10 cellular contexts compared by ENCODE assay signal in the genomic region with DNA sequence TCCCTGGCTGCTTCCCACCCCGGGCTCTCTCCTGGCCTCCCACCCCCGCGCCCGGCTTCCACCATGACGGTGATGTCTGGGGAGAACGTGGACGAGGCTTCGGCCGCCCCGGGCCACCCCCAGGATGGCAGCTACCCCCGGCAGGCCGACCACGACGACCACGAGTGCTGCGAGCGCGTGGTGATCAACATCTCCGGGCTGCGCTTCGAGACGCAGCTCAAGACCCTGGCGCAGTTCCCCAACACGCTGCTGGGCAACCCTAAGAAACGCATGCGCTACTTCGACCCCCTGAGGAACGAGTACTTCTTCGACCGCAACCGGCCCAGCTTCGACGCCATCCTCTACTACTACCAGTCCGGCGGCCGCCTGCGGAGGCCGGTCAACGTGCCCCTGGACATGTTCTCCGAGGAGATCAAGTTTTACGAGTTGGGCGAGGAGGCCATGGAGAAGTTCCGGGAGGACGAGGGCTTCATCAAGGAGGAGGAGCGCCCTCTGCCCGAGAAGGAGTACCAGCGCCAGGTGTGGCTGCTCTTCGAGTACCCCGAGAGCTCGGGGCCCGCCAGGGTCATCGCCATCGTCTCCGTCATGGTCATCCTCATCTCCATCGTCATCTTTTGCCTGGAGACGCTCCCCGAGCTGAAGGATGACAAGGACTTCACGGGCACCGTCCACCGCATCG. TPM values are rescaled to one million over a fixed set of nuclear protein-coding genes. Genes with fewer than 3 reads are reported as not detected.
DNase-seq lines count a peak whose midpoint lies in the region; ATAC-seq and TF ChIP-seq lines count a peak whose summit lies in the region.
"Had no signal": no experiment of that assay in that cellular context is flagged by ENCODE, and none has a peak within 500 bp of the region (broad histone marks: within the 10 kb centered on the region; RNA-seq: fewer than 3 reads in every experiment).

No MANE protein-coding gene starts in this region.

- H3K4me3 ChIP-seq in astrocyte of the cerebellum (ENCODE audit: low read depth, low read length), result peak overlapping the region; percentile 60

- no peak overlapping the region for H3K27ac Mint-ChIP-seq in CD14-positive monocyte
- H3K27ac Mint-ChIP-seq in nephron progenitor cell, result no peak overlapping the region

- H3K27me3 Mint-ChIP-seq in CD14-positive monocyte (ENCODE audit: low read depth in 3 of 3) (peaks cover 11 to 56% (median 54%) of the 10 kb centered on the region in 3 donors), nephron progenitor cell (ENCODE audit: low read depth, poor library complexity) (no peaks in the 10 kb centered on the region)

- ATAC-seq in GM18868 (IDR thresholded peaks at IDR 0.05; ENCODE audit: unreplicated experiment), result no peak
- ATAC-seq in HG03039 (IDR thresholded peaks at IDR 0.05; ENCODE audit: unreplicated experiment), result no peak
- ATAC-seq in GM21381 (IDR thresholded peaks at IDR 0.05; ENCODE audit: unreplicated experiment), result no peak

- peak; percentile 42 for DNase-seq in CD14-positive monocyte (ENCODE audit: low spot score)
- peak; percentile 69 for DNase-seq in G401 (ENCODE audit: low spot score)
- DNase-seq in astrocyte of the cerebellum (ENCODE audit: low read depth), result no peak
- DNase-seq in nephron progenitor cell, result no peak
- DNase-seq: DND-41, NCI-H1436 treated with DMSO at 0.1 percent for 48 hours had no signal

- TF ChIP-seq CTCF in CD14-positive monocyte (IDR thresholded peaks at IDR 0.05) (no peak), astrocyte of the cerebellum (IDR thresholded peaks at IDR 0.05; ENCODE audit: low read depth, low read length, missing control alignments) (no peak), nephron progenitor cell (IDR thresholded peaks at IDR 0.05) (no peak)

- peak overlapping the region in 1 of 2 donors; percentile 81 for H3K4me3 Mint-ChIP-seq in CD14-positive monocyte
- peak overlapping the region; percentile 75 for H3K4me3 Mint-ChIP-seq in nephron progenitor cell

- intact Hi-C loops in CD14-positive monocyte (cut with micrococcal nuclease), result no loop called here

- H3K36me3 Mint-ChIP-seq in CD14-positive monocyte (peaks cover 0 to 5% of the 10 kb centered on the region in 2 donors), nephron progenitor cell (ENCODE audit: low read depth) (peaks cover 11% of the 10 kb centered on the region)

- H3K9me3 Mint-ChIP-seq in CD14-positive monocyte, result peaks cover 0 to 12% (median 11%) of the 10 kb centered on the region in 7 donors
- peaks cover 20% of the 10 kb centered on the region for H3K9me3 Mint-ChIP-seq in nephron progenitor cell

- peaks cover 17% of the 10 kb centered on the region for H3K4me1 Mint-ChIP-seq in CD14-positive monocyte
- peaks cover 20% of the 10 kb centered on the region for H3K4me1 Mint-ChIP-seq in nephron progenitor cell

- in situ Hi-C loops in G401 (cut with HindIII; ENCODE audit: low sequenced_read_pairs), result no loop called here
- in situ Hi-C loops in astrocyte of the cerebellum (cut with HindIII; ENCODE audit: low sequenced_read_pairs), result no loop called here

RNA-seq across cellular contexts. Expression of gene KCNA1, which starts 1.8 kb away (rescaled TPM):
- not detected for polyA plus RNA-seq in CD14-positive monocyte
- not detected in 2 replicates for total RNA-seq in G401 (2014; rRNA removed; shearing (Covaris generic))
- polyA plus RNA-seq: keratinocyte had no signal

Comparison
In these comparisons a context has a peak if more than half of its experiments do, and no peak if none do; other contexts are left out.
1. DNase-seq: peak in CD14-positive monocyte (single experiment) and G401 (single experiment); none in astrocyte of the cerebellum (single experiment) and nephron progenitor cell (single experiment).